In the genomic region with DNA sequence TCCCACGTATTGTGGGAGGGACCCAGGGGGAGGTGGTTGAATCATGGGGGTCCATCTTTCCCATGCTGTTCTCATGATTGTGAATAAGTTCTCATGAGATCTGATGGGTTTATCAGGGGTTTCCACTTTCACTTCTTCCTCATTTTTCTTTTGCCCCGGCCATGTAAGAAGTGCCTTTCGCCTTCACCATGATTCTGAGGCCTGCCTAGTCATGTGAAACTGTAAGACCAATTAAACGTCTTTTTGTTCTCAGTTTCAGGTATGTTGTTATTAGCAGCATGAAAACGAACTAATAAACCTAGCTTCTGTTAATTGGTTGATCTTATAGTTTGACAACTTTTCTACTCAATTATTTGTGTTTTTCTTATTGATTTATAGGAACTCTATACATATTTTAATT, we compare ENCODE assay signal across 19 cellular contexts.
"Had no signal": no experiment of that assay in that cellular context is flagged by ENCODE, and none has a peak within 500 bp of the region (broad histone marks: within the 10 kb centered on the region; RNA-seq: fewer than 3 reads in every experiment).

No MANE protein-coding gene starts in this region.

- H3K9me3 ChIP-seq: gastrocnemius medialis, pancreas, tibial artery, upper lobe of left lung, uterus had no signal

- H3K27ac Mint-ChIP-seq: naive B cell, nephron, progenitor cell of endocrine pancreas had no signal

- H3K36me3 ChIP-seq: gastrocnemius medialis, heart right ventricle, pancreas, tibial artery, upper lobe of left lung, uterus had no signal

- ATAC-seq: esophagus mucosa, gastrocnemius medialis, heart right ventricle, pancreas, right cardiac atrium had no signal

- DNase-seq: effector memory CD4-positive, alpha-beta T cell; gastrocnemius medialis; heart right ventricle; hypothalamus; kidney glomerular epithelial cell; mesendoderm; naive B cell; occipital lobe; pancreas; right cardiac atrium; small intestine; stimulated activated CD4-positive, alpha-beta T cell treated with anti-CD3 and anti-CD28 coated beads, Interleukin-12 subunit alpha, Interleukin-12 subunit beta, amount 100 ng/mL, for 4 hours; stimulated activated naive CD4-positive, alpha-beta T cell treated with Interleukin-2 at 50 U/mL for 16 hours; tibial artery; upper lobe of left lung; uterus had no signal

- H3K4me3 Mint-ChIP-seq: naive B cell, nephron had no signal

- H3K4me3 ChIP-seq: gastrocnemius medialis, heart right ventricle, pancreas, tibial artery, upper lobe of left lung, uterus had no signal

- H3K27me3 Mint-ChIP-seq: naive B cell, progenitor cell of endocrine pancreas had no signal

- H3K9me3 Mint-ChIP-seq: nephron had no signal

- H3K27me3 ChIP-seq: gastrocnemius medialis, heart right ventricle, pancreas, tibial artery, upper lobe of left lung, uterus had no signal

- H3K4me1 Mint-ChIP-seq: naive B cell, nephron had no signal

- H3K27ac ChIP-seq: gastrocnemius medialis, heart right ventricle, pancreas, tibial artery, upper lobe of left lung, uterus had no signal

- H3K36me3 Mint-ChIP-seq: naive B cell had no signal

- H3K4me1 ChIP-seq: gastrocnemius medialis, heart right ventricle, tibial artery, upper lobe of left lung, uterus had no signal
